In the genomic region with DNA sequence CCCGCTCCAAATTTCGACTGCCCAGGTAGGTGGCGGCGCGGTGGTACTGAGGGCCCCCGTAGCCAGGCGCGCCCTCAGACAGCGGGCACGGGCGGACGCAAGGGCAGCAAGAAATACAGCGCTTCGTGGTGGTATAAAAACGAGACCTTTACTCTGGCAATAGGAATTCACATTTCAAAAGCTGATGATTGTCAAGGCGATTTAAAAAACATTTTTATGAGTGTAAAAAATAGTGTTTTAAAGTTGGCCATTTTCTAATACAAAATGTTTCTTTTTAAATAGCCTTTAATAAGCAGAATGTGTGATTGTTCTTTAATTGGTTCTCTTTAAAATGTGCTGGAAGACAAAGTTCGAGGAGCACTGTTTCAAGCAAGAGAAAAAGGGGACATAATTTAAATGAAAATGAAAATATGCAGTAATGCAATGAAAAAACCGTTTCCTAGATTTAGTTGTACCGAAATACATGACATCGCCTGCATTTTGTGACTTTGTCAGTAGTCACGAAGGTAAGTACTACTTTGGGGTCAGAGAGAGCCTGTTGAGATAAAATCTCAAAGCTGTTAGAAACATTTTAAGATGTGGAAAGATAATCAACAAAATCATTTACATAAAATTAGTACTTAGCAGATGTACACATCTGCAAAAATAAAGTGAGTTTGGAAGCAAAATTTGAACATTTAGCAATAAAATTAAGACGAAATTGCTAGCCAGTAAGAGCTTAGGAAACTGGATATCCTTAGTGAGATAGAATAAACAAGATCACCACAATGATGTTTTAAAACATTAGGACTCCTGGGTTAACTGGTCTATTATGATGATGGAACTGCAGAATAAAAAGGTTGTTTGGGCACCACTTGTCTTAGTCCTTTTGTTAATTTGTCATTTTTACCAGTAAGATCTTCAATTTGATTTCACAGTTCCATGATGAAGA, we compare ENCODE assay signal across 8 cellular contexts. TPM values are rescaled to one million over a fixed set of nuclear protein-coding genes. Genes with fewer than 3 reads are reported as not detected.
DNase-seq lines count a peak whose midpoint lies in the region; ATAC-seq and TF ChIP-seq lines count a peak whose summit lies in the region.

No MANE protein-coding gene starts in this region.

- peak overlapping the region; percentile 36 to 87 for H3K27ac ChIP-seq in aorta (ENCODE audit: low read depth in 1 of 2, low read length in 2 of 2)

- H3K9me3 ChIP-seq in MG63 (no peaks in the 10 kb centered on the region), aorta (ENCODE audit: control insufficient read depth, low read length) (no peaks in the 10 kb centered on the region)

- no peak for ATAC-seq in memory B cell (ENCODE audit: low read depth)
- no peak for ATAC-seq in aorta (ENCODE audit: low FRiP score)
- no peak for ATAC-seq in GM21529 (IDR thresholded peaks at IDR 0.05; ENCODE audit: unreplicated experiment)

- WGBS in aorta, 2 donors = 3 to 5% methylated on average over 22 of the region's 22 CpGs

- peak overlapping the region; percentile 99 for H3K4me3 Mint-ChIP-seq in MCF 10A (ENCODE audit: unreplicated experiment)
- H3K4me3 Mint-ChIP-seq in memory B cell = peak overlapping the region; percentile 99

- CTCF ChIA-PET in MCF 10A (lab: Yijun Ruan, JAX) = interaction anchor here (0.7 to 1.1 kb wide), 2 partner anchors 202 to 203 kb away, joined by 3 to 5 read pairs; no protein-coding TSS in a partner anchor

- H3K36me3 ChIP-seq in MG63 = peaks cover 21% of the 10 kb centered on the region
- H3K36me3 ChIP-seq in aorta (ENCODE audit: control insufficient read depth in 1 of 2, insufficient read depth in 2 of 2, low read length in 1 of 2) = no peaks in the 10 kb centered on the region

- no peaks in the 10 kb centered on the region for H3K27me3 ChIP-seq in MG63
- no peaks in the 10 kb centered on the region for H3K27me3 ChIP-seq in aorta (ENCODE audit: control insufficient read depth in 1 of 2, insufficient read depth in 2 of 2, low read length in 1 of 2)

- H3K27me3 Mint-ChIP-seq in MCF 10A (ENCODE audit: insufficient read depth, unreplicated experiment) = no peaks in the 10 kb centered on the region
- no peaks in the 10 kb centered on the region for H3K27me3 Mint-ChIP-seq in memory B cell

- H3K4me1 ChIP-seq in aorta (ENCODE audit: control insufficient read depth in 1 of 2, insufficient read depth in 2 of 2, low read length in 2 of 2) = peaks cover 2 to 6% of the 10 kb centered on the region in 2 donors

- DNase-seq in ELR (ENCODE audit: low read depth) = peak; percentile 18
- DNase-seq in MG63 = no peak
- peak; percentile 6 for DNase-seq in MCF 10A (ENCODE audit: unreplicated experiment)
- DNase-seq in memory B cell (ENCODE audit: low spot score in 2 of 2) = no peak
- DNase-seq in aorta = no peak
- no peak for DNase-seq in mucosa of gallbladder (ENCODE audit: low spot score)
- DNase-seq in hippocampal formation (lab: John Stamatoyannopoulos, UW) = no peak

- POLR2A ChIA-PET in MCF 10A (lab: Yijun Ruan, JAX) = interaction anchor here (0.7 to 3.4 kb wide), 18 partner anchors 9 to 711 kb away, joined by 3 to 30 read pairs (median 4); partner anchors contain the start of genes BRWD1, ETS2 and HMGN1

- no peaks in the 10 kb centered on the region for H3K9me3 Mint-ChIP-seq in MCF 10A (ENCODE audit: unreplicated experiment)
- no peaks in the 10 kb centered on the region for H3K9me3 Mint-ChIP-seq in memory B cell

- intact Hi-C loops in MCF 10A (cut with micrococcal nuclease) = loop anchor here (1.0 kb wide), 1 partner anchor 257 kb away; no protein-coding TSS in a partner anchor
- intact Hi-C loops in aorta (cut with DNase I) = no loop called here

- BruUV-seq in MCF 10A (replicated peaks; lab: Mats Ljungman, UMichigan) = TSS peak; percentile 79

- TF ChIP-seq CTCF in MCF 10A (IDR thresholded peaks at IDR 0.05; ENCODE audit: unreplicated experiment) = no peak

- H3K27ac Mint-ChIP-seq in MCF 10A (ENCODE audit: low read depth, unreplicated experiment) (peak overlapping the region; percentile 95), memory B cell (peak overlapping the region; percentile 91)

- H3K36me3 Mint-ChIP-seq in MCF 10A (ENCODE audit: insufficient read depth, unreplicated experiment) (peaks cover 42% of the 10 kb centered on the region), memory B cell (no peaks in the 10 kb centered on the region)

- H3K4me1 Mint-ChIP-seq in MCF 10A (ENCODE audit: insufficient read depth, unreplicated experiment) (peaks cover 33% of the 10 kb centered on the region), memory B cell (peaks cover 26% of the 10 kb centered on the region)

- H3K4me3 ChIP-seq in MG63 = peak overlapping the region; percentile 91
- peak overlapping the region; percentile 45 to 88 for H3K4me3 ChIP-seq in aorta (ENCODE audit: low read length in 2 of 2)

RNA-seq across cellular contexts. Expression of gene PSMG1, which starts 1.1 kb away (rescaled TPM):
- 248 and 252 TPM in 2 replicates for total RNA-seq in MG63 (2014; rRNA removed; shearing (Covaris generic); ENCODE audit: low replicate concordance)
- total RNA-seq in MCF 10A (2022) (79.9 and 116 TPM in 2 replicates), aorta (10 to 100 TPM; 23.0 to 23.6 TPM), mucosa of gallbladder (22.6 TPM)
- 10 to 100 TPM; 40.9 to 65.6 TPM for polyA plus RNA-seq in aorta

Comparison
In these comparisons a context has a peak if more than half of its experiments do, and no peak if none do; other contexts are left out.
1. DNase-seq: peak in ELR (single experiment) and MCF 10A (single experiment); none in MG63 (single experiment), memory B cell (0 of 2), aorta (0 of 2), mucosa of gallbladder (single experiment) and hippocampal formation (0 of 2).